ENCODE assay signal across 1 cellular context in genomic region chr15:67937153-67937761, GRCh38.
TF ChIP-seq lines count a peak whose summit lies in the region.

No MANE protein-coding gene starts in this region.

TF ChIP-seq in SK-N-SH treated with all-trans-retinoic acid at 6 μM for 48 hours, 23 proteins besides CTCF, POLR2A, EP300 and RAD21 (continued from another document):
- TF ChIP-seq POU6F1 (CRISPR knock-in tag; IDR thresholded peaks at IDR 0.05; ENCODE audit: borderline replicate concordance, low read depth), result no peak
- no peak for TF ChIP-seq PATZ1 (CRISPR knock-in tag; IDR thresholded peaks at IDR 0.05; ENCODE audit: borderline replicate concordance)
- no peak for TF ChIP-seq GLIS3 (CRISPR knock-in tag; IDR thresholded peaks at IDR 0.05)
- no peak for TF ChIP-seq BACH2 (CRISPR knock-in tag; IDR thresholded peaks at IDR 0.05; ENCODE audit: borderline replicate concordance)
- no peak for TF ChIP-seq ESRRG (CRISPR knock-in tag; IDR thresholded peaks at IDR 0.05)
- TF ChIP-seq OSR1 (CRISPR knock-in tag; IDR thresholded peaks at IDR 0.05), result no peak
- TF ChIP-seq PPARA (CRISPR knock-in tag; IDR thresholded peaks at IDR 0.05; ENCODE audit: borderline replicate concordance), result no peak
- no peak for TF ChIP-seq ZC3H10 (CRISPR knock-in tag; IDR thresholded peaks at IDR 0.05)
